In the genomic region with DNA sequence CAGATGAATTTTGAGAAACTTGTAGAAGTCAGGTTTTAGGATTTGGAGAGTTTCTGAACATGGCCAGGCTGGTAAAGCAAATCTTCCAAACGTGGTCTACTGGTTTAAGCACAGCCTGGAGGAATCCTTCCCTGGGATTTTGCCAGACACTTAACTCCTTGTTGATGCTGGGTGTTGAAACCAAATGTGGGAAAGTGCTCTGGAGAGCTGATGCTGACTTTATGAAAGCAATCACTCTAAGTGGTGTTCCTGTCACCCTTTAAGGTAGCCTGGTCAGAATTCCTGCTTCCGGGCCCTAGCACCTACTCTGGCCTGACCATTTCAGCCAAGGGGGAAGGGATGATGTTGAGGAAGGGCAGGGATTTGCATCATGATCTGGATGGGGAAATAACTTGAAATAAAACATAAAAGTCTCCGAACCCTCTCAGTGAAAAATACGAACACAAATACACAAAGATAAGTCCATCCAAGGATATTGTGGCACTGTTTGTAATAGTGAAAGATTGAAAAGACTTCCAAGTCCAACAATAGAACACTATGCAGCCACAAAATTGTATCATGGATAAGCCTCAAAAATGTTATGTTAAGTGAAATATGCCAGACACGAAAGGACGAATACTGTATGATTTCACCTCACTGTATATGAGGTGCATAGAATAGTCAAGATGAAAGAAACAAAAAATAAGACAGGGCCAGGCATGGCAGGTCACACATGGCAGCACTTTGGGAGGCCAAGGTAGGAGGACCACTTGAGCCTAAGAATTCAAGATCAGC, we compare ENCODE assay signal across 17 cellular contexts. TPM values are rescaled to one million over a fixed set of nuclear protein-coding genes. Genes with fewer than 3 reads are reported as not detected.
DNase-seq lines count a peak whose midpoint lies in the region; ATAC-seq and TF ChIP-seq lines count a peak whose summit lies in the region.
"Had no signal": no experiment of that assay in that cellular context is flagged by ENCODE, and none has a peak within 500 bp of the region (broad histone marks: within the 10 kb centered on the region; RNA-seq: fewer than 3 reads in every experiment).

No MANE protein-coding gene starts in this region.

- POLR2A ChIA-PET in A673 (lab: Charles Lee; ENCODE audit: low non-redundant PET) (no interaction called here), IMR-90 (lab: Charles Lee; ENCODE audit: unreplicated experiment) (no interaction called here)

- no peaks in the 10 kb centered on the region for H3K23me2 ChIP-seq in H9 (ENCODE audit: insufficient read length, low read depth, low read length, poor library complexity, severe bottlenecking)

- no peak overlapping the region for H2AK9ac ChIP-seq in IMR-90 (replicated peaks; ENCODE audit: low read depth, low read length, poor library complexity)

- ATAC-seq in IMR-90 (ENCODE audit: low read depth) = no peak
- ATAC-seq: left lobe of liver, T-helper 17 cell had no signal

- H3K27ac ChIP-seq in A673 (ENCODE audit: low read depth, low read length, poor library complexity, severe bottlenecking) (no peak overlapping the region), IMR-90 (ENCODE audit: insufficient read depth, low read length) (no peak overlapping the region), mesenchymal stem cell (ENCODE audit: low read length, poor library complexity, severe bottlenecking) (peak overlapping the region; percentile 76), H9 (ENCODE audit: insufficient read length, low read depth, low read length) (no peak overlapping the region)
- H3K27ac ChIP-seq: right lobe of liver had no signal

- dilution Hi-C loops in IMR-90 (cut with HindIII; ENCODE audit: low sequenced_read_pairs, unreplicated experiment) = no loop called here

- H3K4ac ChIP-seq in IMR-90 (ENCODE audit: low read depth, low read length) (no peak overlapping the region), mesenchymal stem cell (ENCODE audit: low read depth in 1 of 2, low read length in 2 of 2) (no peak overlapping the region), H9 (ENCODE audit: low read depth, low read length) (no peak overlapping the region)

- H3T11ph ChIP-seq in H9 (ENCODE audit: low read length) = no peak overlapping the region

- H3K4me1 Mint-ChIP-seq in chondrocyte (ENCODE audit: low read depth) (peaks cover 28% of the 10 kb centered on the region), H9 (no peaks in the 10 kb centered on the region)

- no peak overlapping the region for H3K56ac ChIP-seq in IMR-90 (ENCODE audit: extremely low read depth, insufficient read depth, low read length)
- H3K56ac ChIP-seq in H9 (ENCODE audit: insufficient read length, low read depth, low read length) = no peak overlapping the region

- H3K14ac ChIP-seq in IMR-90 (replicated peaks; ENCODE audit: low read depth, low read length) = no peak overlapping the region
- H3K14ac ChIP-seq in mesenchymal stem cell (ENCODE audit: low read length in 2 of 2) = no peak overlapping the region
- no peak overlapping the region for H3K14ac ChIP-seq in H9 (ENCODE audit: insufficient read depth, low read length)

- DNase-seq in A673 (ENCODE audit: low spot score) (peak; percentile 26), IMR-90 (peak; percentile 33), chondrocyte (ENCODE audit: low spot score) (no peak), mesenchymal stem cell (peak; percentile 47), H9 (no peak), NCI-H2171 (lab: John Stamatoyannopoulos, UW) (no peak)
- no peak for DNase-seq in activated CD8-positive, alpha-beta memory T cell treated with anti-CD3 and anti-CD28 coated beads for 24 hours
- no peak for DNase-seq in activated naive CD4-positive, alpha-beta T cell (lab: John Stamatoyannopoulos, UW)
- DNase-seq: activated naive CD4-positive, alpha-beta T cell treated with anti-CD3 and anti-CD28 coated beads for 36 hours; DMS 273 treated with DMSO at 0.1 percent for 48 hours; NCI-H82; right lobe of liver; stimulated activated CD4-positive, alpha-beta T cell treated with anti-CD3 and anti-CD28 coated beads, Interleukin-4, amount 100 ng/mL, for 24 hours; T-helper 17 cell; trophoblast cell had no signal

- H3K27me3 Mint-ChIP-seq in chondrocyte (ENCODE audit: low read depth) = no peaks in the 10 kb centered on the region
- no peaks in the 10 kb centered on the region for H3K27me3 Mint-ChIP-seq in H9 (ENCODE audit: low read depth)

- CTCF ChIA-PET in A673 (lab: Charles Lee) = no interaction called here
- CTCF ChIA-PET in IMR-90 (lab: Yijun Ruan, JAX) = interaction anchor here (0.8 kb wide), 1 partner anchor 34 kb away, joined by 3 read pairs; no protein-coding TSS in a partner anchor

- H3K9me1 ChIP-seq in IMR-90 (ENCODE audit: insufficient read depth, low read length) = 0 out of 2 replicates have a peak, but pooled peaks cover 3% of the 10 kb centered on the region

- H2BK20ac ChIP-seq in IMR-90 (ENCODE audit: low read depth, low read length) (no peak overlapping the region), H9 (ENCODE audit: low read depth, low read length, poor library complexity, severe bottlenecking) (no peak overlapping the region)

- 57% methylated on average over 1 of the region's 6 CpGs; no CpG with 5 or more reads in 1 of the 2 experiments for WGBS in IMR-90 (ENCODE audit: extremely low coverage in 2 of 2, insufficient read length in 1 of 2), 2 experiments
- 78% methylated on average over 4 of the region's 6 CpGs for WGBS in mesenchymal stem cell
- WGBS in H9 (ENCODE audit: extremely low coverage, insufficient read length, low lambda C conversion rate) = no CpG with 5 or more reads among the region's 6 CpGs

- no peaks in the 10 kb centered on the region for H3K36me3 ChIP-seq in A673 (ENCODE audit: insufficient read depth, low read length, poor library complexity, severe bottlenecking)
- no peaks in the 10 kb centered on the region for H3K36me3 ChIP-seq in IMR-90 (ENCODE audit: control insufficient read depth, insufficient read depth, low read length)
- H3K36me3 ChIP-seq in mesenchymal stem cell (ENCODE audit: control insufficient read depth in 1 of 2, insufficient read depth in 2 of 2, low read depth in 1 of 2, low read length in 2 of 2) = no peaks in the 10 kb centered on the region
- H3K36me3 ChIP-seq: right lobe of liver had no signal

- H3K27me3 ChIP-seq in A673 (replicated peaks; ENCODE audit: insufficient read depth, low read depth, low read length, poor library complexity) (no peaks in the 10 kb centered on the region), IMR-90 (ENCODE audit: control insufficient read depth, insufficient read depth, low read length) (no peaks in the 10 kb centered on the region), mesenchymal stem cell (ENCODE audit: control insufficient read depth in 1 of 2, insufficient read depth in 1 of 2, low read length in 2 of 2) (no peaks in the 10 kb centered on the region), H9 (ENCODE audit: insufficient read depth, low read length) (no peaks in the 10 kb centered on the region)
- H3K27me3 ChIP-seq: right lobe of liver had no signal

- no peak for TF ChIP-seq RAD21 in IMR-90 (IDR thresholded peaks at IDR 0.05; ENCODE audit: low read length)

- no peak for TF ChIP-seq CTCF in A673 (conservative IDR thresholded peaks at IDR 0.05; ENCODE audit: low read depth, low read length)
- TF ChIP-seq CTCF in IMR-90 (conservative IDR thresholded peaks at IDR 0.05; ENCODE audit: low read depth, low read length) = no peak
- TF ChIP-seq CTCF in chondrocyte (IDR thresholded peaks at IDR 0.05) = no peak
- TF ChIP-seq CTCF in H9 (conservative IDR thresholded peaks at IDR 0.05) = no peak

- H3K27ac Mint-ChIP-seq in chondrocyte (ENCODE audit: unreplicated experiment) (peak overlapping the region; percentile 94), H9 (peak overlapping the region in 1 of 3 experiments; percentile 34; a peak in 1 of 7 replicates)
- H3K27ac Mint-ChIP-seq: activated naive CD4-positive, alpha-beta T cell treated with anti-CD3 and anti-CD28 coated beads for 36 hours; natural killer cell treated with Interleukin-12 subunit alpha and Interleukin-12 subunit beta and Interleukin-15 and Interleukin-18, amount 100 ng/mL, for 72 hours; T-helper 17 cell had no signal

- H2BK5ac ChIP-seq in IMR-90 (ENCODE audit: low read depth, low read length, poor library complexity, severe bottlenecking) (no peak overlapping the region), mesenchymal stem cell (ENCODE audit: low read depth, low read length, poor library complexity, severe bottlenecking) (peak overlapping the region; percentile 39), H9 (ENCODE audit: insufficient read length, low read length) (no peak overlapping the region)

- intact Hi-C loops in A673 (cut with micrococcal nuclease; ENCODE audit: unreplicated experiment) (no loop called here), IMR-90 (cut with micrococcal nuclease) (no loop called here)

- H2BK120ac ChIP-seq in IMR-90 (ENCODE audit: low read depth, low read length) (no peak overlapping the region), mesenchymal stem cell (ENCODE audit: low read depth, low read length) (no peak overlapping the region), H9 (ENCODE audit: low read depth, low read length, poor library complexity, severe bottlenecking) (no peak overlapping the region)

- no peak overlapping the region for H2BK15ac ChIP-seq in IMR-90 (ENCODE audit: low read depth, low read length)
- H2BK15ac ChIP-seq in mesenchymal stem cell (ENCODE audit: low read depth, poor library complexity, severe bottlenecking) = no peak overlapping the region
- no peak overlapping the region for H2BK15ac ChIP-seq in H9 (ENCODE audit: low read depth, low read length)

- H3K9me3 ChIP-seq in A673 (ENCODE audit: low read depth, low read length, poor library complexity, severe bottlenecking) (no peaks in the 10 kb centered on the region), IMR-90 (ENCODE audit: control insufficient read depth, insufficient read depth, low read length) (no peaks in the 10 kb centered on the region), mesenchymal stem cell (ENCODE audit: control insufficient read depth, low read length) (no peaks in the 10 kb centered on the region), H9 (ENCODE audit: control insufficient read depth, low read depth, low read length) (no peaks in the 10 kb centered on the region)
- H3K9me3 ChIP-seq: right lobe of liver had no signal

- BruUV-seq in A673 (replicated peaks; lab: Mats Ljungman, UMichigan) = no TSS peak
- no TSS peak for BruUV-seq in IMR-90 (replicated peaks; lab: Mats Ljungman, UMichigan)

- no peaks in the 10 kb centered on the region for H3K9me3 Mint-ChIP-seq in chondrocyte (ENCODE audit: low read depth)
- H3K9me3 Mint-ChIP-seq in H9 = no peaks in the 10 kb centered on the region
- H3K9me3 Mint-ChIP-seq: activated naive CD4-positive, alpha-beta T cell treated with anti-CD3 and anti-CD28 coated beads for 36 hours; natural killer cell treated with Interleukin-12 subunit alpha and Interleukin-12 subunit beta and Interleukin-15 and Interleukin-18, amount 100 ng/mL, for 72 hours had no signal

- H4K20me1 ChIP-seq in IMR-90 (ENCODE audit: insufficient read depth, low read length) (no peaks in the 10 kb centered on the region), H9 (ENCODE audit: control insufficient read depth, insufficient read depth, insufficient read length) (no peaks in the 10 kb centered on the region)

- H3K4me2 ChIP-seq in IMR-90 (ENCODE audit: low read depth, low read length) (no peak overlapping the region), mesenchymal stem cell (ENCODE audit: low read length, poor library complexity, severe bottlenecking) (no peak overlapping the region), H9 (ENCODE audit: insufficient read depth, insufficient read length, low read length) (no peak overlapping the region)

- H3K4me1 ChIP-seq in A673 (ENCODE audit: insufficient read depth, low read length, poor library complexity, severe bottlenecking) = peaks cover 8% of the 10 kb centered on the region
- 0 out of 2 replicates have a peak, but pooled peaks cover 4% of the 10 kb centered on the region for H3K4me1 ChIP-seq in IMR-90 (ENCODE audit: control insufficient read depth, insufficient read depth, low read length)
- H3K4me1 ChIP-seq in mesenchymal stem cell (ENCODE audit: control insufficient read depth, insufficient read depth, low read depth, low read length) = peaks cover 13% of the 10 kb centered on the region
- no peaks in the 10 kb centered on the region for H3K4me1 ChIP-seq in H9 (ENCODE audit: insufficient read depth, low read length)
- H3K4me1 ChIP-seq: right lobe of liver had no signal

- TF ChIP-seq POLR2A in IMR-90 (IDR thresholded peaks at IDR 0.05; ENCODE audit: low read depth, low read length) = no peak

- in situ Hi-C loops in IMR-90 (cut with MboI; ENCODE audit: low sequenced_read_pairs) = no loop called here

- H3K23ac ChIP-seq in IMR-90 (ENCODE audit: low read depth, low read length) (no peak overlapping the region), mesenchymal stem cell (ENCODE audit: low read length in 2 of 2) (no peak overlapping the region), H9 (ENCODE audit: insufficient read length, low read depth, low read length) (no peak overlapping the region)

- H3K4me3 ChIP-seq in A673 (ENCODE audit: low read depth, low read length, poor library complexity, severe bottlenecking) (no peak overlapping the region), IMR-90 (ENCODE audit: insufficient read depth, low read depth, low read length) (no peak overlapping the region), mesenchymal stem cell (ENCODE audit: insufficient read depth in 1 of 2, low read depth in 1 of 2, low read length in 2 of 2) (no peak overlapping the region)
- H3K4me3 ChIP-seq: right lobe of liver had no signal

- H3K79me1 ChIP-seq in IMR-90 (ENCODE audit: low read depth in 1 of 2, low read length in 2 of 2) = no peaks in the 10 kb centered on the region
- H3K79me1 ChIP-seq in mesenchymal stem cell (replicated peaks; ENCODE audit: low read length, poor library complexity, severe bottlenecking) = no peaks in the 10 kb centered on the region
- no peaks in the 10 kb centered on the region for H3K79me1 ChIP-seq in H9 (ENCODE audit: insufficient read depth, low read depth, low read length, poor library complexity, severe bottlenecking)

- no peak overlapping the region for H2AK5ac ChIP-seq in IMR-90 (ENCODE audit: low read depth, low read length)
- H2AK5ac ChIP-seq in mesenchymal stem cell (ENCODE audit: low read length, severe bottlenecking) = peak overlapping the region; percentile 86
- no peak overlapping the region for H2AK5ac ChIP-seq in H9 (ENCODE audit: insufficient read length, low read length)

- no peak overlapping the region for H2BK12ac ChIP-seq in mesenchymal stem cell (ENCODE audit: low read length in 2 of 2)
- no peak overlapping the region for H2BK12ac ChIP-seq in H9 (ENCODE audit: insufficient read length, low read depth, low read length)

- H3K18ac ChIP-seq in IMR-90 (ENCODE audit: low read depth, low read length) = no peak overlapping the region
- H3K18ac ChIP-seq in mesenchymal stem cell (ENCODE audit: low read depth in 1 of 2, low read length in 2 of 2) = no peak overlapping the region
- no peak overlapping the region for H3K18ac ChIP-seq in H9 (ENCODE audit: insufficient read length, low read depth, low read length)

- H3K79me2 ChIP-seq in H9 (ENCODE audit: insufficient read depth, low read length) = no peaks in the 10 kb centered on the region

- H4K5ac ChIP-seq in IMR-90 (ENCODE audit: low read depth, low read length) (no peak overlapping the region), H9 (ENCODE audit: insufficient read length, low read depth, low read length) (no peak overlapping the region)

- H3K36me3 Mint-ChIP-seq in chondrocyte (ENCODE audit: low read depth) (no peaks in the 10 kb centered on the region), H9 (ENCODE audit: insufficient read depth in 1 of 3, low read depth in 3 of 3) (no peaks in the 10 kb centered on the region)
- H3K36me3 Mint-ChIP-seq: natural killer cell treated with Interleukin-12 subunit alpha and Interleukin-12 subunit beta and Interleukin-15 and Interleukin-18, amount 100 ng/mL, for 72 hours had no signal

- H3K4me3 Mint-ChIP-seq in chondrocyte (ENCODE audit: unreplicated experiment) (no peak overlapping the region), H9 (no peak overlapping the region)
- H3K4me3 Mint-ChIP-seq: activated naive CD4-positive, alpha-beta T cell treated with anti-CD3 and anti-CD28 coated beads for 36 hours; natural killer cell treated with Interleukin-12 subunit alpha and Interleukin-12 subunit beta and Interleukin-15 and Interleukin-18, amount 100 ng/mL, for 72 hours; T-helper 17 cell had no signal

- no peak overlapping the region for H2AFZ ChIP-seq in IMR-90 (replicated peaks; ENCODE audit: low read length, poor library complexity)
- H2AFZ ChIP-seq in mesenchymal stem cell (ENCODE audit: low read depth, low read length) = no peak overlapping the region
- H2AFZ ChIP-seq in H9 (ENCODE audit: low read length) = no peak overlapping the region

- H4K91ac ChIP-seq in IMR-90 (ENCODE audit: insufficient read depth, low read depth, low read length) (no peak overlapping the region), mesenchymal stem cell (ENCODE audit: low read length) (no peak overlapping the region), H9 (ENCODE audit: insufficient read length, low read depth, low read length) (no peak overlapping the region)

- H3K9ac ChIP-seq in IMR-90 (ENCODE audit: low read depth, low read length) (no peak overlapping the region), mesenchymal stem cell (ENCODE audit: low read length) (no peak overlapping the region), H9 (ENCODE audit: extremely low read depth, insufficient read length, low read length) (no peak overlapping the region)

- H4K8ac ChIP-seq in IMR-90 (ENCODE audit: low read depth in 2 of 2, low read length in 2 of 2) (no peak overlapping the region), mesenchymal stem cell (ENCODE audit: low read length) (peak overlapping the region; percentile 12), H9 (replicated peaks; ENCODE audit: insufficient read length, low read depth, low read length) (no peak overlapping the region)

RNA-seq across cellular contexts. Expression of a gene that starts 57.7 kb away (rescaled TPM):
- 0.39 and 0.49 TPM in 2 replicates for total RNA-seq in A673 (2021)
- total RNA-seq in IMR-90 (2012; rRNA removed) = not detected in 2 replicates
- polyA plus RNA-seq in IMR-90 (2012; rRNA removed) = not detected in 2 replicates
- not detected in 2 replicates for polyA plus RNA-seq in IMR-90 (2012; cell fraction: cytosol; rRNA removed)
- not detected in 2 replicates for polyA plus RNA-seq in IMR-90 (2012; cell fraction: nucleus; rRNA removed; ENCODE audit: low replicate concordance)
- total RNA-seq in chondrocyte = 0.07 to 0.12 TPM (median 0.08 TPM) in 3 replicates
- polyA plus RNA-seq in mesenchymal stem cell (2013, experiment 1 of 2) = 0.01 TPM
- polyA plus RNA-seq in mesenchymal stem cell (2013, experiment 2 of 2) = 0.03 TPM
- not detected in 2 replicates for total RNA-seq in H9 (2021)
- total RNA-seq: activated naive CD4-positive, alpha-beta T cell treated with anti-CD3 and anti-CD28 coated beads for 36 hours; left lobe of liver; natural killer cell treated with Interleukin-12 subunit alpha and Interleukin-12 subunit beta and Interleukin-15 and Interleukin-18, amount 100 ng/mL, for 72 hours; right lobe of liver; T-helper 17 cell had no signal

Comparison
In these comparisons a context has a peak if more than half of its experiments do, and no peak if none do; other contexts are left out.
1. DNase-seq: peak in A673 (single experiment), IMR-90 (single experiment) and mesenchymal stem cell (single experiment); none in chondrocyte (single experiment), H9 (single experiment), activated CD8-positive, alpha-beta memory T cell treated with anti-CD3 and anti-CD28 coated beads for 24 hours (single experiment), NCI-H2171 (single experiment) and activated naive CD4-positive, alpha-beta T cell (0 of 4).